ENCODE assay signal across 24 cellular contexts in the genomic region with DNA sequence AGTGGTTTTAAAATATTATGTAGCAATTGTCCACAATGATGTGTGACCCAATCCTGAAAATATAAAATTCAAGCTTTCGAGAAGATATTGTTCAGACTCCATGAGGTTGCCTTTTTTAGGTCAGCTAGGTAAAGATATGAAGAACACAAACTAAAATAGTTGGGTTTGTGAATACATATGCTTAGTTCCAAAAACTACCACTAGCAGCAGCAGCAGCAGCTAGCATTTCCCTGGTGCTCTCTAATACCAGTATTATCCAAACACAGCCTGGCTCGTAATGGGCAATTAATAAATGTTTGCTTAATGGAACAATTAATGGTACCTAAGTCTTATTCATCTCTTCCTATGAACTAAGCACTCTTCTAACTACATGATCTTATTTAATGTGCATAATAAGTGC.
DNase-seq lines count a peak whose midpoint lies in the region; ATAC-seq and TF ChIP-seq lines count a peak whose summit lies in the region.
"Had no signal": no experiment of that assay in that cellular context is flagged by ENCODE, and none has a peak within 500 bp of the region (broad histone marks: within the 10 kb centered on the region; RNA-seq: fewer than 3 reads in every experiment).

No MANE protein-coding gene starts in this region.

- H3K27ac ChIP-seq in C4-2B (no peak overlapping the region), brain microvascular endothelial cell (no peak overlapping the region)
- H3K27ac ChIP-seq: BLaER1, KMS-11, SJCRH30 had no signal

- ATAC-seq in HG02642 (IDR thresholded peaks at IDR 0.05; ENCODE audit: poor library complexity, unreplicated experiment) = no peak
- ATAC-seq: PC-3, Right ventricle myocardium inferior, SK-N-SH treated with all-trans-retinoic acid at 6 μM for 48 hours had no signal

- in situ Hi-C loops in brain microvascular endothelial cell (cut with HindIII; ENCODE audit: low pct_ligation_motif_present, low sequenced_read_pairs) = no loop called here

- H3K4me3 ChIP-seq in fibroblast of villous mesenchyme (ENCODE audit: low read depth, low read length) = no peak overlapping the region
- H3K4me3 ChIP-seq in brain microvascular endothelial cell (ENCODE audit: low read depth, low read length) = no peak overlapping the region
- H3K4me3 ChIP-seq: BLaER1, SJCRH30 had no signal

- no peaks in the 10 kb centered on the region for H3K27me3 Mint-ChIP-seq in progenitor cell of endocrine pancreas
- H3K27me3 Mint-ChIP-seq: CD4-positive, alpha-beta T cell; IgD-negative memory B cell had no signal

- no peak overlapping the region for H3K4me3 Mint-ChIP-seq in progenitor cell of endocrine pancreas (ENCODE audit: low read depth)
- H3K4me3 Mint-ChIP-seq: CD4-positive, alpha-beta T cell; IgD-negative memory B cell had no signal

- TF ChIP-seq CTCF in C4-2B (conservative IDR thresholded peaks at IDR 0.05) = peak; percentile 21
- peak; percentile 14 for TF ChIP-seq CTCF in fibroblast of villous mesenchyme (IDR thresholded peaks at IDR 0.05; ENCODE audit: insufficient read depth, low read depth, low read length)
- TF ChIP-seq CTCF in progenitor cell of endocrine pancreas (IDR thresholded peaks at IDR 0.05; ENCODE audit: unreplicated experiment) = peak; percentile 19
- TF ChIP-seq CTCF in brain microvascular endothelial cell (IDR thresholded peaks at IDR 0.05; ENCODE audit: low read depth, low read length, missing control alignments) = no peak

- H3K27ac Mint-ChIP-seq in progenitor cell of endocrine pancreas = no peak overlapping the region
- H3K27ac Mint-ChIP-seq: CD4-positive, alpha-beta T cell; IgD-negative memory B cell had no signal

- peaks cover 6% of the 10 kb centered on the region for H3K4me1 Mint-ChIP-seq in progenitor cell of endocrine pancreas (ENCODE audit: low read depth)
- H3K4me1 Mint-ChIP-seq: IgD-negative memory B cell had no signal

- H3K27me3 ChIP-seq in brain microvascular endothelial cell (replicated peaks) = no peaks in the 10 kb centered on the region
- H3K27me3 ChIP-seq: BLaER1, SJCRH30 had no signal

- no peaks in the 10 kb centered on the region for H3K36me3 ChIP-seq in brain microvascular endothelial cell (replicated peaks)
- H3K36me3 ChIP-seq: BLaER1, SJCRH30 had no signal

- no peaks in the 10 kb centered on the region for H3K36me3 Mint-ChIP-seq in progenitor cell of endocrine pancreas (ENCODE audit: insufficient read depth)
- H3K36me3 Mint-ChIP-seq: IgD-negative memory B cell had no signal

- DNase-seq in RKO (ENCODE audit: low spot score) (peak; percentile 25), fibroblast of villous mesenchyme (ENCODE audit: low read depth) (no peak), progenitor cell of endocrine pancreas (ENCODE audit: low spot score, unreplicated experiment) (no peak), kidney tubule cell (ENCODE audit: low spot score) (no peak), brain microvascular endothelial cell (no peak)
- DNase-seq: CD4-positive, alpha-beta T cell; DMS53; H7; NCI-H1092; NCI-H1417 treated with DMSO at 0.1 percent for 48 hours; NCI-H187; NCI-H2171 treated with DMSO at 0.1 percent for 48 hours; NCI-H345; NCI-H510A treated with DMSO at 0.1 percent for 48 hours; NK-92 treated with Interleukin-12 subunit alpha and Interleukin-12 subunit beta, amount 100 ng/mL, for 24 hours; PC-3; SJCRH30 had no signal

- peaks cover 3% of the 10 kb centered on the region for H3K9me3 Mint-ChIP-seq in progenitor cell of endocrine pancreas (ENCODE audit: low read depth)
